Comparison of ENCODE assay signal across 8 cellular contexts in the genomic region with DNA sequence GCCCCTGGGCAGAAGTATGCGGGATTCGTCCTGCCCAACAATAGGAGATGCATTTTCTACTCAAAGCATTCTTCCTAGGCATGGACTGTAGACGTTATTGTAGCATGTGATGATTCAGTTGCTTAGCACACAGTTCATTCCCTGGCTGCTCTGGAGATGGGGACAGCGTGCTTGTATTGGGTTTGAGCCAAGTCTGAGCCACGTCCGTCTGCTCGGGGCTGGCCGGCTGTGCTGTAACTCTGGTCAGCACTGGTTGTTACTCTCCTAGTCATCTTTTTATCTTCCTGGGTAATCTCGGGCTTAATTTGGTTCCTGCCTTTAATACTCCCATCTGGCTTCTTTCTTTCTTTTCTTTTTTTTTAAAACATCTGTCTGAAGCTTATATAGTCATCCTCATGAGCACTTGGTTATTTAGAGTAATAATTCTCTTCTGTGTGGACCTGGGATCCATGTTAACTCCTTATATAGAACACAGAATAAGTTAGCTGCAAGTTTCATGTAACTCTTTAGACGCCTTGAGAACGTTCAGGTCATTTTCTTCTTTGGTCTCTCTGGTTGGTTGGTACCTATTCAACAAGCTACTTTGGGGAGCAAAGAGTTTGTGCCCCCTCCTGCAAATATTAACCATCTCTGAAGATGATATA.
DNase-seq lines count a peak whose midpoint lies in the region; ATAC-seq and TF ChIP-seq lines count a peak whose summit lies in the region.

No MANE protein-coding gene starts in this region.

- in situ Hi-C loops in astrocyte of the spinal cord (cut with HindIII; ENCODE audit: low sequenced_read_pairs), result no loop called here

- H3K27ac ChIP-seq in tibial artery, result peak overlapping the region; percentile 78 to 80

- H3K36me3 ChIP-seq in tibial artery, result no peaks in the 10 kb centered on the region

- no peaks in the 10 kb centered on the region for H3K9me3 ChIP-seq in tibial artery

- H3K4me3 ChIP-seq in astrocyte of the spinal cord (ENCODE audit: low read depth, low read length), result no peak overlapping the region
- H3K4me3 ChIP-seq in tibial artery, result no peak overlapping the region

- TF ChIP-seq CTCF in astrocyte of the spinal cord (IDR thresholded peaks at IDR 0.05; ENCODE audit: low read depth, low read length), result no peak
- TF ChIP-seq CTCF in tibial artery (IDR thresholded peaks at IDR 0.05), result no peak

- DNase-seq in HuH-7 (ENCODE audit: low spot score), result peak; percentile 21
- DNase-seq in astrocyte of the spinal cord (ENCODE audit: low read depth, low spot score), result peak; percentile 99
- DNase-seq in islet precursor cell, result peak; percentile 80
- peak; percentile 86 to 95 for DNase-seq in tibial artery
- no peak for DNase-seq in NCI-H2227 treated with DMSO at 0.1 percent for 48 hours (lab: John Stamatoyannopoulos, UW)
- no peak for DNase-seq in NCI-H1105 treated with DMSO at 0.1 percent for 48 hours (lab: John Stamatoyannopoulos, UW)
- no peak for DNase-seq in SKM-1 (lab: John Stamatoyannopoulos, UW; ENCODE audit: unreplicated experiment)

- intact Hi-C loops in tibial artery (cut with DNase I; ENCODE audit: low total_unique reads), result no loop called here

- no peaks in the 10 kb centered on the region for H3K27me3 ChIP-seq in tibial artery

- no peak for ATAC-seq in GM21576 (IDR thresholded peaks at IDR 0.05; ENCODE audit: unreplicated experiment)

- peaks cover 0 to 16% (median 4%) of the 10 kb centered on the region in 4 donors for H3K4me1 ChIP-seq in tibial artery

Comparison
In these comparisons a context has a peak if more than half of its experiments do, and no peak if none do; other contexts are left out.
1. DNase-seq: peak in HuH-7 (single experiment), astrocyte of the spinal cord (single experiment), islet precursor cell (single experiment) and tibial artery (2 of 2); none in NCI-H2227 treated with DMSO at 0.1 percent for 48 hours (single experiment), NCI-H1105 treated with DMSO at 0.1 percent for 48 hours (single experiment) and SKM-1 (single experiment).